In the genomic region with DNA sequence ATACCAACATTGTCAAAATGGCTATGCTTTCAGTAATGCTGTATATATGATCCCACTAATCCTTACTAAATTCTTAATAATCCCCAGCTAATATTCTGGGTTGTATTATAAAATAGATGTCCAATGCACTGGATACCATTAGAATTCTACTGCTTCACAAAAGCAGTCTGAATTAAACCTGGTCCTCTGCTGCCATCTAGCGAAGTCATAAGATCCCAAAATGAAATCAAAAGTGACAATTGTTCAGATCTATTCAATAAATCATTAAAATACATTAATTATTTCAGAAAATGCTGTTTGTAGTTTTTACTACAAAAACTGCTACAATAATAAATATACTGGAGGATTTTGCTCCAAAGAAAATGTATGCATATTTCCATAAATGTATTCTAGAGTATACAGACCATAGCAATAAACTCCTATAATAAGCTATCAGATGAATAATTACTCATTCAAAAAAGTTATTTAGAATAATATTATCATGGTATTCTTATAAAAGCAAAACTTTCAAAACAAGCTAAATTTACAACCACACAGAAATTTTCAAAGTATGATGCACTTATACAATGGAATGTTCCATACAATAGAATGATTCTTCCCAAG, we compare ENCODE assay signal across 8 cellular contexts.
DNase-seq lines count a peak whose midpoint lies in the region; ATAC-seq and TF ChIP-seq lines count a peak whose summit lies in the region.

No MANE protein-coding gene starts in this region.

- POLR2A ChIA-PET in CD4-positive, alpha-beta T cell (lab: Charles Lee), result interaction anchor here (1.3 kb wide), 1 partner anchor 1038 kb away, joined by 5 read pairs; no protein-coding TSS in a partner anchor
- POLR2A ChIA-PET in activated CD4-positive, alpha-beta T cell treated with anti-CD3 and anti-CD28 coated beads, Interleukin-2, amount 10 ng/mL, durations not matched to agents 7 days and 5 days (lab: Charles Lee), result no interaction called here

- H3K27me3 ChIP-seq in CD4-positive, alpha-beta T cell (ENCODE audit: control insufficient read depth, insufficient read depth, low read length), result no peaks in the 10 kb centered on the region
- no peaks in the 10 kb centered on the region for H3K27me3 ChIP-seq in psoas muscle (ENCODE audit: insufficient read depth in 3 of 3, low read length in 2 of 3)

- peaks cover 15% of the 10 kb centered on the region for H3K4me1 Mint-ChIP-seq in CD4-positive, alpha-beta T cell (ENCODE audit: low read depth)
- H3K4me1 Mint-ChIP-seq in activated CD4-positive, alpha-beta T cell treated with anti-CD3 and anti-CD28 coated beads, Interleukin-2, amount 10 ng/mL, durations not matched to agents 7 days and 5 days, result peaks cover 19% of the 10 kb centered on the region

- no peak overlapping the region for H3K27ac Mint-ChIP-seq in CD4-positive, alpha-beta T cell
- no peak overlapping the region for H3K27ac Mint-ChIP-seq in activated CD4-positive, alpha-beta T cell treated with anti-CD3 and anti-CD28 coated beads, Interleukin-2, amount 10 ng/mL, durations not matched to agents 7 days and 5 days

- H3K36me3 Mint-ChIP-seq in CD4-positive, alpha-beta T cell (ENCODE audit: low read depth), result peaks cover 3% of the 10 kb centered on the region
- H3K36me3 Mint-ChIP-seq in activated CD4-positive, alpha-beta T cell treated with anti-CD3 and anti-CD28 coated beads, Interleukin-2, amount 10 ng/mL, durations not matched to agents 7 days and 5 days (ENCODE audit: low read depth), result peaks cover 10% of the 10 kb centered on the region

- H3K27me3 Mint-ChIP-seq in CD4-positive, alpha-beta T cell, result no peaks in the 10 kb centered on the region
- no peaks in the 10 kb centered on the region for H3K27me3 Mint-ChIP-seq in activated CD4-positive, alpha-beta T cell treated with anti-CD3 and anti-CD28 coated beads, Interleukin-2, amount 10 ng/mL, durations not matched to agents 7 days and 5 days

- CTCF ChIA-PET in CD4-positive, alpha-beta T cell (lab: Charles Lee), result interaction anchor here (0.5 to 1.9 kb wide), 7 partner anchors 11 to 1732 kb away, joined by 3 to 6 read pairs (median 3); no protein-coding TSS in a partner anchor
- CTCF ChIA-PET in activated CD4-positive, alpha-beta T cell treated with anti-CD3 and anti-CD28 coated beads, Interleukin-2, amount 10 ng/mL, durations not matched to agents 7 days and 5 days (lab: Charles Lee), result interaction anchor here (1.0 to 1.8 kb wide), 2 partner anchors 22 to 962 kb away, joined by 4 to 5 read pairs; no protein-coding TSS in a partner anchor

- H3K27ac ChIP-seq in CD4-positive, alpha-beta T cell (ENCODE audit: low read depth, low read length), result no peak overlapping the region
- no peak overlapping the region for H3K27ac ChIP-seq in psoas muscle

- no peak overlapping the region for H3K4me3 Mint-ChIP-seq in CD4-positive, alpha-beta T cell
- no peak overlapping the region for H3K4me3 Mint-ChIP-seq in activated CD4-positive, alpha-beta T cell treated with anti-CD3 and anti-CD28 coated beads, Interleukin-2, amount 10 ng/mL, durations not matched to agents 7 days and 5 days

- H3K36me3 ChIP-seq in psoas muscle (ENCODE audit: insufficient read depth in 1 of 2, low read depth in 1 of 2), result no peaks in the 10 kb centered on the region

- no peak overlapping the region for H3K4me3 ChIP-seq in psoas muscle

- ATAC-seq in CD4-positive, alpha-beta T cell (ENCODE audit: poor library complexity), result no peak
- peak in 3 of 4 donors; percentile 54 to 85 (median 62) for ATAC-seq in psoas muscle
- no peak for ATAC-seq in HG02938 (IDR thresholded peaks at IDR 0.05; ENCODE audit: unreplicated experiment)
- no peak for ATAC-seq in HG03159 (IDR thresholded peaks at IDR 0.05; ENCODE audit: unreplicated experiment)

- 1 to 8% (median 3%) methylated on average over 1 of the region's 1 CpG for WGBS in psoas muscle, 3 donors

- peak in 7 of 10 experiments; percentile 5 to 26 (median 21) for DNase-seq in CD4-positive, alpha-beta T cell
- DNase-seq in GM13976 (ENCODE audit: low spot score) (peak; percentile 16), NCI-H2171 (lab: John Stamatoyannopoulos, UW) (peak; percentile 51), foreskin melanocyte (peak; percentile 40), psoas muscle (no peak)
- peak; percentile 59 for DNase-seq in activated CD4-positive, alpha-beta T cell treated with anti-CD3 and anti-CD28 coated beads, Interleukin-2, amount 10 ng/mL, durations not matched to agents 7 days and 5 days

- intact Hi-C loops in CD4-positive, alpha-beta T cell (cut with DNase I, micrococcal nuclease), result loop anchor here (1.0 to 5.0 kb wide), 6 partner anchors 89 to 1804 kb away; no protein-coding TSS in a partner anchor
- intact Hi-C loops in psoas muscle (cut with DNase I), result loop anchor here (5.0 kb wide), 2 partner anchors 939 to 1479 kb away; no protein-coding TSS in a partner anchor

- H3K4me1 ChIP-seq in psoas muscle, result peaks cover 18% of the 10 kb centered on the region

- peak; percentile 78 for TF ChIP-seq CTCF in CD4-positive, alpha-beta T cell (IDR thresholded peaks at IDR 0.05)
- peak; percentile 51 for TF ChIP-seq CTCF in GM13976 (IDR thresholded peaks at IDR 0.05; ENCODE audit: borderline replicate concordance, control extremely low read depth, extremely low read depth, insufficient read depth, missing control alignments)
- TF ChIP-seq CTCF in psoas muscle (IDR thresholded peaks at IDR 0.05), result peak; percentile 80

- no peaks in the 10 kb centered on the region for H3K9me3 Mint-ChIP-seq in CD4-positive, alpha-beta T cell
- H3K9me3 Mint-ChIP-seq in activated CD4-positive, alpha-beta T cell treated with anti-CD3 and anti-CD28 coated beads, Interleukin-2, amount 10 ng/mL, durations not matched to agents 7 days and 5 days, result no peaks in the 10 kb centered on the region

- in situ Hi-C loops in GM13976 (cut with MboI; ENCODE audit: low sequenced_read_pairs, unreplicated experiment), result loop anchor here (10.0 to 25.0 kb wide), 2 partner anchors 936 to 1484 kb away; no protein-coding TSS in a partner anchor

- H3K9me3 ChIP-seq in CD4-positive, alpha-beta T cell (ENCODE audit: control insufficient read depth, low read length), result no peaks in the 10 kb centered on the region
- no peaks in the 10 kb centered on the region for H3K9me3 ChIP-seq in psoas muscle

Comparison
In these comparisons a context has a peak if more than half of its experiments do, and no peak if none do; other contexts are left out.
1. ATAC-seq: peak in psoas muscle (3 of 4); none in CD4-positive, alpha-beta T cell (single experiment), HG02938 (single experiment) and HG03159 (single experiment).
2. DNase-seq: peak in CD4-positive, alpha-beta T cell (7 of 10), GM13976 (single experiment), NCI-H2171 (single experiment), activated CD4-positive, alpha-beta T cell treated with anti-CD3 and anti-CD28 coated beads, Interleukin-2, amount 10 ng/mL, durations not matched to agents 7 days and 5 days (single experiment) and foreskin melanocyte (single experiment); none in psoas muscle (0 of 2).
3. Peak in every context shown above with its lines, with median percentiles within 50 percentile points of each other: CTCF ChIP-seq.